ENCODE assay signal across 8 cellular contexts in genomic region chr10:69392481-69393000, GRCh38. TPM values are rescaled to one million over a fixed set of nuclear protein-coding genes. Genes with fewer than 3 reads are reported as not detected.
DNase-seq lines count a peak whose midpoint lies in the region; ATAC-seq and TF ChIP-seq lines count a peak whose summit lies in the region.

No MANE protein-coding gene starts in this region.

- DNase-seq in AG09309 (ENCODE audit: low read depth) (peak; percentile 20), NCI-H526 treated with DMSO at 0.1 percent for 48 hours (lab: John Stamatoyannopoulos, UW) (peak; percentile 10), dorsolateral prefrontal cortex (peak; percentile 72 to 90 (median 84)), lung microvascular endothelial cell (ENCODE audit: low read depth in 2 of 2) (peak; percentile 82 to 89)
- DNase-seq in activated CD4-positive, alpha-beta T cell treated with anti-CD3 and anti-CD28 coated beads, Interleukin-2, amount 50 U/mL, for 48 hours, result peak; percentile 78 to 85
- DNase-seq in stimulated activated CD8-positive, alpha-beta memory T cell treated with anti-CD3 and anti-CD28 coated beads, Interleukin-15, amount 100 ng/mL, for 24 hours (ENCODE audit: low read depth), result peak; percentile 46

- H3K27me3 ChIP-seq in dorsolateral prefrontal cortex, result peaks cover 0 to 3% (median 0%) of the 10 kb centered on the region in 45 donors

- intact Hi-C loops in dorsolateral prefrontal cortex (cut with DNase I), result loop anchor here in 1 of 2 donors (1.0 to 10.0 kb wide), 2 partner anchors 155 to 388 kb away; no protein-coding TSS in a partner anchor

- H3K4me3 ChIP-seq in AG09309 (ENCODE audit: control insufficient read depth, low read depth, low read length), result no peak overlapping the region
- H3K4me3 ChIP-seq in dorsolateral prefrontal cortex, result no peak overlapping the region

- H3K27ac ChIP-seq in dorsolateral prefrontal cortex, result peak overlapping the region in 14 of 59 donors; percentile 13 to 59 (median 28)

- ATAC-seq in GM18867 (IDR thresholded peaks at IDR 0.05; ENCODE audit: unreplicated experiment) (peak; percentile 76), HG03342 (IDR thresholded peaks at IDR 0.05; ENCODE audit: unreplicated experiment) (peak; percentile 83)

- TF ChIP-seq CTCF in AG09309 (IDR thresholded peaks at IDR 0.05; ENCODE audit: control insufficient read depth, insufficient read depth, low read depth, low read length, missing control alignments), result peak; percentile 98
- peak; percentile 77 to 98 (median 94) for TF ChIP-seq CTCF in dorsolateral prefrontal cortex (IDR thresholded peaks at IDR 0.05 in 54 of 56, conservative IDR thresholded peaks at IDR 0.05 in 2 of 56; ENCODE audit: low read depth in 1 of 56, partially characterized antibody in 56 of 56)

RNA-seq across cellular contexts. Expression of gene TACR2, which starts 24.2 kb away (rescaled TPM):
- total RNA-seq in dorsolateral prefrontal cortex, result 1 to 10 TPM in 27 of 120 experiments, under 1 TPM in 86, not detected in 7; 0.20 to 2.4 (median 0.75) TPM
- 0.60 TPM in 1 of 2 replicates, not detected in the other for total RNA-seq in lung microvascular endothelial cell

RNA-seq across cellular contexts. Expression of gene TSPAN15, which starts 58.7 kb away (rescaled TPM):
- total RNA-seq in dorsolateral prefrontal cortex (100 to 1,000 TPM in 10 of 120 experiments, 10 to 100 TPM in 109, 1 to 10 TPM in 1; 8.7 to 188 (median 44.2) TPM), lung microvascular endothelial cell (49.2 and 118 TPM in 2 replicates)

Comparison
In these comparisons a context has a peak if more than half of its experiments do, and no peak if none do; other contexts are left out.
1. DNase-seq: peak in every context shown above with its lines; median percentile 86 in lung microvascular endothelial cell; 84 in dorsolateral prefrontal cortex; 82 in activated CD4-positive, alpha-beta T cell treated with anti-CD3 and anti-CD28 coated beads, Interleukin-2, amount 50 U/mL, for 48 hours; 46 in stimulated activated CD8-positive, alpha-beta memory T cell treated with anti-CD3 and anti-CD28 coated beads, Interleukin-15, amount 100 ng/mL, for 24 hours; 20 in AG09309; 10 in NCI-H526 treated with DMSO at 0.1 percent for 48 hours.